In genomic region chr20:58839474-58839874, GRCh38 we compare ENCODE assay signal across 8 cellular contexts. TPM values are rescaled to one million over a fixed set of nuclear protein-coding genes. Genes with fewer than 3 reads are reported as not detected.
A peak's percentile ranks its signal among the peaks of the same experiment; 100 is the strongest.
DNase-seq lines count a peak whose midpoint lies in the region; ATAC-seq and TF ChIP-seq lines count a peak whose summit lies in the region.

No MANE protein-coding gene starts in this region.

- no peaks in the 10 kb centered on the region for H3K4me1 Mint-ChIP-seq in Calu3 (ENCODE audit: low read depth, unreplicated experiment)
- peaks cover 40% of the 10 kb centered on the region for H3K4me1 Mint-ChIP-seq in activated CD8-positive, alpha-beta memory T cell treated with anti-CD3 and anti-CD28 coated beads, Interleukin-2, amount 10 ng/mL, durations not matched to agents 7 days and 5 days

- peak overlapping the region; percentile 20 for H3K4me3 Mint-ChIP-seq in Calu3 (ENCODE audit: low read depth, unreplicated experiment)
- H3K4me3 Mint-ChIP-seq in activated CD8-positive, alpha-beta memory T cell treated with anti-CD3 and anti-CD28 coated beads, Interleukin-2, amount 10 ng/mL, durations not matched to agents 7 days and 5 days, result no peak overlapping the region

- peak; percentile 24 for TF ChIP-seq CTCF in Calu3 (IDR thresholded peaks at IDR 0.05; ENCODE audit: unreplicated experiment)
- TF ChIP-seq CTCF in LNCAP (IDR thresholded peaks at IDR 0.05), result peak; percentile 88

- no peak overlapping the region for H3K4ac ChIP-seq in trophoblast cell (ENCODE audit: low read depth, low read length)

- peaks cover 3% of the 10 kb centered on the region for H3K9me3 Mint-ChIP-seq in Calu3 (ENCODE audit: low read depth, unreplicated experiment)
- H3K9me3 Mint-ChIP-seq in activated CD8-positive, alpha-beta memory T cell treated with anti-CD3 and anti-CD28 coated beads, Interleukin-2, amount 10 ng/mL, durations not matched to agents 7 days and 5 days (ENCODE audit: low read depth), result no peaks in the 10 kb centered on the region

- no peak overlapping the region for H4K12ac ChIP-seq in trophoblast cell (ENCODE audit: low read depth, low read length)

- no TSS peak for BruUV-seq in Calu3 (replicated peaks; lab: Mats Ljungman, UMichigan)

- peak overlapping the region; percentile 60 for H2AFZ ChIP-seq in trophoblast cell (ENCODE audit: insufficient read depth, low read length, poor library complexity)

- H3K36me3 ChIP-seq in trophoblast cell (ENCODE audit: control insufficient read depth in 1 of 2, insufficient read depth in 2 of 2, low read length in 2 of 2), result peaks cover 13 to 19% of the 10 kb centered on the region in 2 experiments

- H3K36me3 Mint-ChIP-seq in Calu3 (ENCODE audit: insufficient read depth, unreplicated experiment), result no peaks in the 10 kb centered on the region
- H3K36me3 Mint-ChIP-seq in activated CD8-positive, alpha-beta memory T cell treated with anti-CD3 and anti-CD28 coated beads, Interleukin-2, amount 10 ng/mL, durations not matched to agents 7 days and 5 days, result peaks cover 12% of the 10 kb centered on the region

- H3K9ac ChIP-seq in trophoblast cell (ENCODE audit: low read length), result no peak overlapping the region

- H3K4me2 ChIP-seq in trophoblast cell (ENCODE audit: low read length), result peak overlapping the region; percentile 61

- no peaks in the 10 kb centered on the region for H3K79me2 ChIP-seq in trophoblast cell (ENCODE audit: control insufficient read depth, insufficient read depth, low read length, poor library complexity)

- H3K4me1 ChIP-seq in trophoblast cell (ENCODE audit: control insufficient read depth in 1 of 2, insufficient read depth in 2 of 2, low read length in 2 of 2), result peaks cover 0 to under 1% of the 10 kb centered on the region in 2 experiments

- CTCF ChIA-PET in Calu3 (lab: Charles Lee), result interaction anchor here (0.6 to 1.6 kb wide), 4 partner anchors 11 to 1565 kb away, joined by 3 to 4 read pairs (median 4); no protein-coding TSS in a partner anchor
- CTCF ChIA-PET in activated CD8-positive, alpha-beta memory T cell treated with anti-CD3 and anti-CD28 coated beads, Interleukin-2, amount 10 ng/mL, durations not matched to agents 7 days and 5 days (lab: Charles Lee), result interaction anchor here (0.8 to 4.0 kb wide), 11 partner anchors 15 to 526 kb away, joined by 3 to 32 read pairs (median 4); partner anchors contain the start of gene STX16

- no peak overlapping the region for H2AK5ac ChIP-seq in trophoblast cell (ENCODE audit: low read length)

- no peak overlapping the region for H3K23ac ChIP-seq in trophoblast cell (ENCODE audit: low read length)

- peaks cover 34% of the 10 kb centered on the region for H3K27me3 ChIP-seq in trophoblast cell (ENCODE audit: insufficient read depth, low read length)

- intact Hi-C loops in Calu3 (cut with micrococcal nuclease; ENCODE audit: unreplicated experiment), result loop anchor here (10.0 kb wide), 1 partner anchor 605 kb away; no protein-coding TSS in a partner anchor

- no peak overlapping the region for H4K8ac ChIP-seq in trophoblast cell (ENCODE audit: low read depth, low read length)

- no peaks in the 10 kb centered on the region for H3K79me1 ChIP-seq in trophoblast cell (ENCODE audit: low read length)

- ATAC-seq in activated CD8-positive, alpha-beta memory T cell treated with anti-CD3 and anti-CD28 coated beads, Interleukin-2, amount 10 ng/mL, durations not matched to agents 7 days and 5 days, result peak; percentile 53
- ATAC-seq in HG03378 (IDR thresholded peaks at IDR 0.05; ENCODE audit: unreplicated experiment), result no peak
- ATAC-seq in GM19023 (IDR thresholded peaks at IDR 0.05; ENCODE audit: unreplicated experiment), result no peak

- H3K27ac Mint-ChIP-seq in Calu3 (ENCODE audit: unreplicated experiment), result no peak overlapping the region
- H3K27ac Mint-ChIP-seq in activated CD8-positive, alpha-beta memory T cell treated with anti-CD3 and anti-CD28 coated beads, Interleukin-2, amount 10 ng/mL, durations not matched to agents 7 days and 5 days, result no peak overlapping the region

- no peak overlapping the region for H3K27ac ChIP-seq in trophoblast cell (ENCODE audit: low read depth, low read length)

- no peak overlapping the region for H2BK12ac ChIP-seq in trophoblast cell (ENCODE audit: low read length)

- no peaks in the 10 kb centered on the region for H3K9me3 ChIP-seq in trophoblast cell (ENCODE audit: insufficient read depth, low read depth, low read length)

- H3K14ac ChIP-seq in trophoblast cell (ENCODE audit: low read length), result no peak overlapping the region

- no peak overlapping the region for H3K4me3 ChIP-seq in trophoblast cell (ENCODE audit: low read depth, low read length)

- H3K27me3 Mint-ChIP-seq in Calu3 (ENCODE audit: unreplicated experiment), result peaks cover 71% of the 10 kb centered on the region
- H3K27me3 Mint-ChIP-seq in activated CD8-positive, alpha-beta memory T cell treated with anti-CD3 and anti-CD28 coated beads, Interleukin-2, amount 10 ng/mL, durations not matched to agents 7 days and 5 days, result peaks cover 96% of the 10 kb centered on the region

- DNase-seq in Calu3 (peak; percentile 44), fibroblast of gingiva (ENCODE audit: low read depth) (peak; percentile 7), trophoblast cell (peak in 1 of 2 donors; percentile 23), NCI-H748 (lab: John Stamatoyannopoulos, UW; ENCODE audit: unreplicated experiment) (no peak)
- no peak for DNase-seq in activated CD8-positive, alpha-beta memory T cell treated with anti-CD3 and anti-CD28 coated beads, Interleukin-2, amount 10 ng/mL, durations not matched to agents 7 days and 5 days

- H3K18ac ChIP-seq in trophoblast cell (ENCODE audit: low read length), result no peak overlapping the region

- no peak overlapping the region for H2BK120ac ChIP-seq in trophoblast cell (ENCODE audit: insufficient read depth, low read length, poor library complexity)

- H2BK5ac ChIP-seq in trophoblast cell (ENCODE audit: low read depth, low read length, poor library complexity), result no peak overlapping the region

- WGBS in trophoblast cell (ENCODE audit: extremely low coverage, insufficient coverage, insufficient read length), result no CpG with 5 or more reads among the region's 27 CpGs

- H4K91ac ChIP-seq in trophoblast cell (ENCODE audit: low read depth, low read length), result no peak overlapping the region

RNA-seq across cellular contexts. Expression of gene GNAS-AS1, which starts 11.2 kb away (rescaled TPM):
- total RNA-seq in Calu3 (2022), result 0.59 TPM in 1 of 2 replicates, not detected in the other
- total RNA-seq in activated CD8-positive, alpha-beta memory T cell treated with anti-CD3 and anti-CD28 coated beads, Interleukin-2, amount 10 ng/mL, durations not matched to agents 7 days and 5 days, result 1 to 10 TPM in 1 of 2 experiments, under 1 TPM in 1; 0.89 to 1.8 TPM
- 0.35 and 0.56 TPM in 2 replicates for polyA plus RNA-seq in trophoblast cell (2013)

RNA-seq across cellular contexts. Expression of gene GNAS, which starts 13.0 kb away (rescaled TPM):
- 1,324 and 1,410 TPM in 2 replicates for total RNA-seq in Calu3 (2022)
- total RNA-seq in activated CD8-positive, alpha-beta memory T cell treated with anti-CD3 and anti-CD28 coated beads, Interleukin-2, amount 10 ng/mL, durations not matched to agents 7 days and 5 days, result 100 to 1,000 TPM; 817 to 859 TPM
- polyA plus RNA-seq in trophoblast cell (2013), result 1,560 and 1,575 TPM in 2 replicates

Comparison
In these comparisons a context has a peak if more than half of its experiments do, and no peak if none do; other contexts are left out.
1. DNase-seq: peak in Calu3 (single experiment) and fibroblast of gingiva (single experiment); none in activated CD8-positive, alpha-beta memory T cell treated with anti-CD3 and anti-CD28 coated beads, Interleukin-2, amount 10 ng/mL, durations not matched to agents 7 days and 5 days (single experiment) and NCI-H748 (single experiment).